ENCODE assay signal across 25 cellular contexts in genomic region chr18:59479776-59480175, GRCh38.
"Had no signal": no experiment of that assay in that cellular context is flagged by ENCODE, and none has a peak within 500 bp of the region (broad histone marks: within the 10 kb centered on the region; RNA-seq: fewer than 3 reads in every experiment).

No MANE protein-coding gene starts in this region.

- ATAC-seq: activated naive CD8-positive, alpha-beta T cell treated with anti-CD3 and anti-CD28 coated beads, Interleukin-2, amount 50 U/mL, for 24 hours; activated T-cell treated with anti-CD3 and anti-CD28 coated beads, Interleukin-2, amount 50 U/mL, for 4 hours; WTC11 had no signal

- DNase-seq: activated CD4-positive, alpha-beta memory T cell treated with anti-CD3 and anti-CD28 coated beads, Interleukin-2, amount 10 ng/mL, durations not matched to agents 7 days and 5 days; activated CD4-positive, alpha-beta T cell treated with anti-CD3 and anti-CD28 coated beads for 1 hour; activated CD4-positive, alpha-beta T cell treated with anti-CD3 and anti-CD28 coated beads for 4 hours; activated CD4-positive, alpha-beta T cell treated with anti-CD3 and anti-CD28 coated beads, Interleukin-2, amount 10 ng/mL, durations not matched to agents 7 days and 5 days; activated CD4-positive, alpha-beta T cell treated with anti-CD3 and anti-CD28 coated beads, Interleukin-2, amount 50 U/mL, for 4 hours; activated CD8-positive, alpha-beta memory T cell treated with anti-CD3 and anti-CD28 coated beads, Interleukin-2, amount 50 U/mL, for 48 hours; activated effector memory CD4-positive, alpha-beta T cell treated with anti-CD3 and anti-CD28 coated beads, Interleukin-2, amount 50 U/mL, for 16 hours; activated naive CD4-positive, alpha-beta T cell treated with anti-CD3 and anti-CD28 coated beads for 36 hours; activated naive CD8-positive, alpha-beta T cell treated with anti-CD3 and anti-CD28 coated beads for 36 hours; activated naive CD8-positive, alpha-beta T cell treated with anti-CD3 and anti-CD28 coated beads, Interleukin-2, amount 50 U/mL, for 24 hours; activated T-cell treated with anti-CD3 and anti-CD28 coated beads, Interleukin-2, amount 50 U/mL, for 4 hours; dorsolateral prefrontal cortex; effector memory CD4-positive, alpha-beta T cell; endodermal cell; erythroblast; foreskin fibroblast; head of caudate nucleus; hippocampal formation; T-helper 2 cell had no signal

- FAIRE-seq: frontal cortex had no signal

- H3K27me3 ChIP-seq: ascending aorta, breast epithelium had no signal

- H3K4me1 ChIP-seq: ascending aorta, breast epithelium had no signal

- H3K27ac ChIP-seq: ascending aorta, breast epithelium, coronary artery, dorsolateral prefrontal cortex, VCaP had no signal

- H3K9me3 ChIP-seq: ascending aorta, breast epithelium had no signal

- H3K4me3 ChIP-seq: ascending aorta, breast epithelium, coronary artery, dorsolateral prefrontal cortex had no signal

- H3K36me3 ChIP-seq: ascending aorta, breast epithelium had no signal
